1 cellular context compared by ENCODE assay signal in the genomic region with DNA sequence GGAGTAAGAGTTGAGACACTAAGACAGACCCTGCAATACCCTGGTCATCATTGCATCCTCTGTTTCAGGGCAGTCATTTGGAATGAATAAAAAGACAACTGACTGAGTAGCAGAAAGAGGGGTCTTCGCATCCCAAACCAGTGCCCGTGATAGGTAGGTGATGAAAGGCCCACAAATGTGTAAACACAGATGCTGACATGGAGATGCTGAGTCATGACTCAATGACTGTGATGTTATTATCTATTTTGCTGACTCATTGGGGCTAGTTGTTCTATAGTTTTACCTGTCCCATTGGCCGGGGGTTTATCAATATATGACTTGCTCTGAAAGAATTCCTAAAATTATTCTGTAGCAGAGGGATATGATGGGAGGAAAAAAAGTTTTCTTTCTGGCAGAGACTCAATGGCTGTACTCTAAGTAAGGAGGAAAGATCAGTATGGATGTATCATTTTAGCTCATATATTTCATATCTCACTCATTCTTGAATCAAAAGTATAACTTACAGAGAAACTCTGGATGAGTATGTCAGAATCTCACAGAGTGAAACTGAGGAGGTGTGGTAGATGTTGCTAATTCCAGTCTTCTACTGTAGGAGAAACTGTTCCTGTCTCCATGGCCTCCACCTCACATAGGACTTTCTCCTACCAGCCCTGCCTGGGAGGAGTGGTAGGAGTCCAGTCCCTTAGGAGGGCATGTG.
TF ChIP-seq lines count a peak whose summit lies in the region.

No MANE protein-coding gene starts in this region.

TF ChIP-seq in GM12878, 131 proteins besides CTCF, POLR2A, EP300 and RAD21:
- peak; percentile 90 for TF ChIP-seq BACH1 (IDR thresholded peaks at IDR 0.05; ENCODE audit: borderline replicate concordance)
- TF ChIP-seq, protein P1, sequence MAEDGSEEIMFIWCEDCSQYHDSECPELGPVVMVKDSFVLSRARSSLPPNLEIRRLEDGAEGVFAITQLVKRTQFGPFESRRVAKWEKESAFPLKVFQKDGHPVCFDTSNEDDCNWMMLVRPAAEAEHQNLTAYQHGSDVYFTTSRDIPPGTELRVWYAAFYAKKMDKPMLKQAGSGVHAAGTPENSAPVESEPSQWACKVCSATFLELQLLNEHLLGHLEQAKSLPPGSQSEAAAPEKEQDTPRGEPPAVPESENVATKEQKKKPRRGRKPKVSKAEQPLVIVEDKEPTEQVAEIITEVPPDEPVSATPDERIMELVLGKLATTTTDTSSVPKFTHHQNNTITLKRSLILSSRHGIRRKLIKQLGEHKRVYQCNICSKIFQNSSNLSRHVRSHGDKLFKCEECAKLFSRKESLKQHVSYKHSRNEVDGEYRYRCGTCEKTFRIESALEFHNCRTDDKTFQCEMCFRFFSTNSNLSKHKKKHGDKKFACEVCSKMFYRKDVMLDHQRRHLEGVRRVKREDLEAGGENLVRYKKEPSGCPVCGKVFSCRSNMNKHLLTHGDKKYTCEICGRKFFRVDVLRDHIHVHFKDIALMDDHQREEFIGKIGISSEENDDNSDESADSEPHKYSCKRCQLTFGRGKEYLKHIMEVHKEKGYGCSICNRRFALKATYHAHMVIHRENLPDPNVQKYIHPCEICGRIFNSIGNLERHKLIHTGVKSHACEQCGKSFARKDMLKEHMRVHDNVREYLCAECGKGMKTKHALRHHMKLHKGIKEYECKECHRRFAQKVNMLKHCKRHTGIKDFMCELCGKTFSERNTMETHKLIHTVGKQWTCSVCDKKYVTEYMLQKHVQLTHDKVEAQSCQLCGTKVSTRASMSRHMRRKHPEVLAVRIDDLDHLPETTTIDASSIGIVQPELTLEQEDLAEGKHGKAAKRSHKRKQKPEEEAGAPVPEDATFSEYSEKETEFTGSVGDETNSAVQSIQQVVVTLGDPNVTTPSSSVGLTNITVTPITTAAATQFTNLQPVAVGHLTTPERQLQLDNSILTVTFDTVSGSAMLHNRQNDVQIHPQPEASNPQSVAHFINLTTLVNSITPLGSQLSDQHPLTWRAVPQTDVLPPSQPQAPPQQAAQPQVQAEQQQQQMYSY (CRISPR knock-in tag; IDR thresholded peaks at IDR 0.05), result no peak
